13 cellular contexts compared by ENCODE assay signal in genomic region chr17:64500487-64500859, GRCh38. TPM values are rescaled to one million over a fixed set of nuclear protein-coding genes. Genes with fewer than 3 reads are reported as not detected.
DNase-seq lines count a peak whose midpoint lies in the region; ATAC-seq and TF ChIP-seq lines count a peak whose summit lies in the region.
"Had no signal": no experiment of that assay in that cellular context is flagged by ENCODE, and none has a peak within 500 bp of the region (broad histone marks: within the 10 kb centered on the region; RNA-seq: fewer than 3 reads in every experiment).

No MANE protein-coding gene starts in this region.

- H3K36me3 Mint-ChIP-seq in activated naive CD4-positive, alpha-beta T cell treated with anti-CD3 and anti-CD28 coated beads, Interleukin-2, amount 50 U/mL, for 24 hours: peaks cover 60% of the 10 kb centered on the region
- H3K36me3 Mint-ChIP-seq in glutamatergic neuron (ENCODE audit: unreplicated experiment): peaks cover 7% of the 10 kb centered on the region
- H3K36me3 Mint-ChIP-seq in stimulated activated naive B cell treated with anti-CD40 and anti-IgM and Interleukin-4, amounts not matched to agents 10 μg/mL and 1 μg/mL and 100 μg/mL, for 72 hours: peaks cover 64 to 74% of the 10 kb centered on the region in 2 donors

- no peaks in the 10 kb centered on the region for H3K9me3 Mint-ChIP-seq in activated naive CD4-positive, alpha-beta T cell treated with anti-CD3 and anti-CD28 coated beads, Interleukin-2, amount 50 U/mL, for 24 hours
- peaks cover 20% of the 10 kb centered on the region for H3K9me3 Mint-ChIP-seq in glutamatergic neuron (ENCODE audit: unreplicated experiment)
- no peaks in the 10 kb centered on the region for H3K9me3 Mint-ChIP-seq in stimulated activated naive B cell treated with anti-CD40 and anti-IgM and Interleukin-4, amounts not matched to agents 10 μg/mL and 1 μg/mL and 100 μg/mL, for 72 hours

- no peaks in the 10 kb centered on the region for H3K27me3 ChIP-seq in PC-9 (ENCODE audit: insufficient read depth, low read depth)

- H3K79me2 ChIP-seq in PC-9 (ENCODE audit: low read depth): peaks cover 72% of the 10 kb centered on the region

- DNase-seq in activated naive CD4-positive, alpha-beta T cell treated with anti-CD3 and anti-CD28 coated beads, Interleukin-2, amount 50 U/mL, for 16 hours: no peak
- DNase-seq in PC-9 (no peak), glutamatergic neuron (no peak), ureter (ENCODE audit: low spot score) (no peak), germinal center (ENCODE audit: low spot score) (no peak)
- no peak for DNase-seq in stimulated activated naive B cell treated with anti-CD40 and anti-IgM and Interleukin-4, amounts not matched to agents 10 μg/mL and 1 μg/mL and 100 μg/mL, for 72 hours
- DNase-seq: activated CD4-positive, alpha-beta T cell treated with anti-CD3 and anti-CD28 coated beads for 48 hours; NCI-H1092; NCI-H226; OCI-M1 had no signal

- no peak for ATAC-seq in stimulated activated naive B cell treated with anti-CD40 and anti-IgM and Interleukin-4, amounts not matched to agents 10 μg/mL and 1 μg/mL and 100 μg/mL, for 72 hours (replicated peaks)
- no peak for ATAC-seq in HG03135 (IDR thresholded peaks at IDR 0.05; ENCODE audit: unreplicated experiment)

- H3K4me1 Mint-ChIP-seq in activated naive CD4-positive, alpha-beta T cell treated with anti-CD3 and anti-CD28 coated beads, Interleukin-2, amount 50 U/mL, for 24 hours: peaks cover 91% of the 10 kb centered on the region
- peaks cover 39% of the 10 kb centered on the region for H3K4me1 Mint-ChIP-seq in glutamatergic neuron (ENCODE audit: low read depth, unreplicated experiment)
- peaks cover 59 to 79% of the 10 kb centered on the region in 2 donors for H3K4me1 Mint-ChIP-seq in stimulated activated naive B cell treated with anti-CD40 and anti-IgM and Interleukin-4, amounts not matched to agents 10 μg/mL and 1 μg/mL and 100 μg/mL, for 72 hours

- 0 out of 2 replicates have a peak overlapping the region, but pooled peaks have one; percentile 90 for H3K27ac ChIP-seq in PC-9

- POLR2A ChIA-PET in PC-9 (lab: Charles Lee; ENCODE audit: unreplicated experiment): no interaction called here

- CTCF ChIA-PET in PC-9 (lab: Charles Lee): no interaction called here

- H4K20me1 ChIP-seq in PC-9 (ENCODE audit: insufficient read depth): peaks cover 79% of the 10 kb centered on the region

- no peak overlapping the region for H2AFZ ChIP-seq in PC-9

- no peaks in the 10 kb centered on the region for H3K9me2 ChIP-seq in PC-9 (ENCODE audit: insufficient read depth)

- no TSS peak for BruUV-seq in PC-9 (replicated peaks; lab: Mats Ljungman, UMichigan)

- H3K4me1 ChIP-seq in PC-9 (replicated peaks; ENCODE audit: insufficient read depth): peaks cover 54% of the 10 kb centered on the region

- H3K4me3 Mint-ChIP-seq in activated naive CD4-positive, alpha-beta T cell treated with anti-CD3 and anti-CD28 coated beads, Interleukin-2, amount 50 U/mL, for 24 hours: peak overlapping the region; percentile 95
- peak overlapping the region; percentile 9 for H3K4me3 Mint-ChIP-seq in glutamatergic neuron (ENCODE audit: unreplicated experiment)
- H3K4me3 Mint-ChIP-seq in stimulated activated naive B cell treated with anti-CD40 and anti-IgM and Interleukin-4, amounts not matched to agents 10 μg/mL and 1 μg/mL and 100 μg/mL, for 72 hours: peak overlapping the region in 1 of 2 donors; percentile 44

- TF ChIP-seq CTCF in PC-9 (conservative IDR thresholded peaks at IDR 0.05): no peak
- TF ChIP-seq CTCF in glutamatergic neuron (IDR thresholded peaks at IDR 0.05; ENCODE audit: partially characterized antibody, unreplicated experiment): no peak

- no peaks in the 10 kb centered on the region for H3K27me3 Mint-ChIP-seq in activated naive CD4-positive, alpha-beta T cell treated with anti-CD3 and anti-CD28 coated beads, Interleukin-2, amount 50 U/mL, for 24 hours
- H3K27me3 Mint-ChIP-seq in glutamatergic neuron (ENCODE audit: unreplicated experiment): peaks cover 14% of the 10 kb centered on the region
- H3K27me3 Mint-ChIP-seq in stimulated activated naive B cell treated with anti-CD40 and anti-IgM and Interleukin-4, amounts not matched to agents 10 μg/mL and 1 μg/mL and 100 μg/mL, for 72 hours: no peaks in the 10 kb centered on the region

- peaks cover 65% of the 10 kb centered on the region for H3K36me3 ChIP-seq in PC-9 (ENCODE audit: low read depth)

- intact Hi-C loops in PC-9 (cut with micrococcal nuclease; ENCODE audit: unreplicated experiment): no loop called here

- H3K27ac Mint-ChIP-seq in activated naive CD4-positive, alpha-beta T cell treated with anti-CD3 and anti-CD28 coated beads, Interleukin-2, amount 50 U/mL, for 24 hours: peak overlapping the region; percentile 85
- no peak overlapping the region for H3K27ac Mint-ChIP-seq in glutamatergic neuron (ENCODE audit: unreplicated experiment)
- H3K27ac Mint-ChIP-seq in stimulated activated naive B cell treated with anti-CD40 and anti-IgM and Interleukin-4, amounts not matched to agents 10 μg/mL and 1 μg/mL and 100 μg/mL, for 72 hours: peak overlapping the region; percentile 86

- H3K4me3 ChIP-seq in PC-9: no peak overlapping the region
- H3K4me3 ChIP-seq: HAP-1 had no signal

- H3K9me3 ChIP-seq in PC-9 (ENCODE audit: insufficient read depth, low read depth): no peaks in the 10 kb centered on the region
- H3K9me3 ChIP-seq: HAP-1 had no signal

- H3K4me2 ChIP-seq in PC-9: no peak overlapping the region

- peaks cover 94% of the 10 kb centered on the region for H3F3A ChIP-seq in PC-9 (ENCODE audit: insufficient read depth, low read depth)

RNA-seq across cellular contexts. Expression of gene POLG2, which starts 3.6 kb away (rescaled TPM):
- total RNA-seq in PC-9 (2021) (23.3 and 32.7 TPM in 2 replicates), glutamatergic neuron (ENCODE audit: unreplicated experiment) (25.7 TPM), ureter (27.6 TPM)

RNA-seq across cellular contexts. Expression of gene DDX5, which starts 5.6 kb away (rescaled TPM):
- total RNA-seq in PC-9 (2021): 375 and 402 TPM in 2 replicates
- total RNA-seq in glutamatergic neuron (ENCODE audit: unreplicated experiment): 1,273 TPM
- total RNA-seq in ureter: 1,008 TPM

RNA-seq across cellular contexts. Expression of gene CEP95, which starts 6.3 kb away (rescaled TPM):
- total RNA-seq in PC-9 (2021): 56.0 and 57.2 TPM in 2 replicates
- 120 TPM for total RNA-seq in glutamatergic neuron (ENCODE audit: unreplicated experiment)
- total RNA-seq in ureter: 71.6 TPM

RNA-seq across cellular contexts. Expression of gene MILR1, which starts 51.6 kb away (rescaled TPM):
- total RNA-seq in PC-9 (2021) (22.9 and 25.6 TPM in 2 replicates), glutamatergic neuron (ENCODE audit: unreplicated experiment) (not detected), ureter (11.0 TPM)
